ENCODE assay signal across 8 cellular contexts in genomic region chr2:241559489-241560180, GRCh38. TPM values are rescaled to one million over a fixed set of nuclear protein-coding genes. Genes with fewer than 3 reads are reported as not detected.
DNase-seq lines count a peak whose midpoint lies in the region; ATAC-seq and TF ChIP-seq lines count a peak whose summit lies in the region.

No MANE protein-coding gene starts in this region.

- peaks cover 4% of the 10 kb centered on the region for H3K27me3 ChIP-seq in adrenal gland
- no peaks in the 10 kb centered on the region for H3K27me3 ChIP-seq in osteoblast (ENCODE audit: insufficient read depth, low read length)

- peak overlapping the region; percentile 82 for H3K4me2 ChIP-seq in osteoblast (ENCODE audit: insufficient read depth, low read length)

- TF ChIP-seq CTCF in AG04449 (IDR thresholded peaks at IDR 0.05; ENCODE audit: insufficient read depth, low read length, missing control alignments) (no peak), HFF-Myc (IDR thresholded peaks at IDR 0.05; ENCODE audit: low read depth, low read length, missing control alignments) (no peak), adrenal gland (IDR thresholded peaks at IDR 0.05) (no peak), osteoblast (IDR thresholded peaks at IDR 0.05; ENCODE audit: extremely low read depth, low read depth, low read length) (no peak)

- H3K27ac ChIP-seq in adrenal gland = peak overlapping the region in 2 of 5 donors; percentile 57 to 87
- peak overlapping the region; percentile 37 for H3K27ac ChIP-seq in osteoblast (ENCODE audit: low read depth, low read length)

- TF ChIP-seq POLR2A in adrenal gland (IDR thresholded peaks at IDR 0.05) (no peak), GM18505 (IDR thresholded peaks at IDR 0.05; ENCODE audit: borderline replicate concordance, extremely low read depth, insufficient read depth, insufficient read length) (no peak)

- 15 to 57% (median 25%) methylated on average over 4 to 52 of the region's 52 CpGs for WGBS in adrenal gland, 4 donors

- H3K79me2 ChIP-seq in osteoblast (ENCODE audit: insufficient read depth, low read length) = peaks cover 39% of the 10 kb centered on the region

- peaks cover 38% of the 10 kb centered on the region for H4K20me1 ChIP-seq in osteoblast (ENCODE audit: insufficient read depth, low read length)

- H3K4me3 ChIP-seq in AG04449 (ENCODE audit: low read depth, low read length) = peak overlapping the region; percentile 70
- peak overlapping the region; percentile 65 for H3K4me3 ChIP-seq in HFF-Myc (replicated peaks; ENCODE audit: low read depth, low read length)
- peak overlapping the region in 3 of 4 donors; percentile 25 to 97 (median 37) for H3K4me3 ChIP-seq in adrenal gland
- H3K4me3 ChIP-seq in osteoblast (ENCODE audit: insufficient read depth, low read length) = peak overlapping the region; percentile 83

- H3K36me3 ChIP-seq in adrenal gland (replicated peaks in 1 of 2) = no peaks in the 10 kb centered on the region
- H3K36me3 ChIP-seq in osteoblast (ENCODE audit: insufficient read depth, low read length) = peaks cover 14% of the 10 kb centered on the region

- no peak for DNase-seq in AG04449 (ENCODE audit: low read depth, low spot score)
- DNase-seq in HFF-Myc (ENCODE audit: extremely low read depth, low read depth) = no peak
- peak in 1 of 7 donors; percentile 23 for DNase-seq in adrenal gland
- DNase-seq in left cardiac atrium = no peak
- DNase-seq in osteoblast (ENCODE audit: insufficient read length, low spot score, missing footprints) = peak; percentile 95
- no peak for DNase-seq in NCI-H1092 treated with DMSO at 0.1 percent for 48 hours (lab: John Stamatoyannopoulos, UW)

- intact Hi-C loops in adrenal gland (cut with DNase I) = no loop called here
- intact Hi-C loops in left cardiac atrium (cut with DNase I) = no loop called here

- CTCF ChIA-PET in AG04449 (lab: Yijun Ruan, JAX) = interaction anchor here (1.1 kb wide), 1 partner anchor 39 kb away, joined by 3 read pairs; no protein-coding TSS in a partner anchor

- peak overlapping the region; percentile 34 for H2AFZ ChIP-seq in osteoblast (ENCODE audit: low read length)

- POLR2A ChIA-PET in AG04449 (lab: Yijun Ruan, JAX) = interaction anchor here (1.0 to 2.0 kb wide), 5 partner anchors 13 to 708 kb away, joined by 3 to 12 read pairs (median 4); no protein-coding TSS in a partner anchor

- peaks cover 12 to 16% of the 10 kb centered on the region in 2 donors for H3K4me1 ChIP-seq in adrenal gland (replicated peaks in 1 of 2)
- H3K4me1 ChIP-seq in osteoblast (ENCODE audit: insufficient read depth, low read length) = peaks cover 26% of the 10 kb centered on the region

- no peaks in the 10 kb centered on the region for H3K9me3 ChIP-seq in adrenal gland (replicated peaks in 1 of 3)
- H3K9me3 ChIP-seq in osteoblast (ENCODE audit: low read depth, low read length) = no peaks in the 10 kb centered on the region

- ATAC-seq in left cardiac atrium (peak; percentile 41 to 52), GM18505 (IDR thresholded peaks at IDR 0.05; ENCODE audit: unreplicated experiment) (no peak), GM18511 (IDR thresholded peaks at IDR 0.05; ENCODE audit: unreplicated experiment) (no peak)

RNA-seq across cellular contexts. Expression of gene BOK, which starts 1.1 kb away (rescaled TPM):
- 10 to 100 TPM; 10.3 to 41.7 (median 16.7) TPM for total RNA-seq in adrenal gland
- 10 to 100 TPM in 1 of 3 donors, 1 to 10 TPM in 2; 2.9 to 19.3 (median 7.8) TPM for polyA plus RNA-seq in adrenal gland
- 10 to 100 TPM; 20.4 to 30.2 TPM for total RNA-seq in left cardiac atrium
- 33.3 and 41.3 TPM in 2 replicates for total RNA-seq in osteoblast

RNA-seq across cellular contexts. Expression of gene STK25, which starts 51.3 kb away (rescaled TPM):
- total RNA-seq in adrenal gland = 100 to 1,000 TPM in 7 of 8 donors, 10 to 100 TPM in 1; 71.4 to 352 (median 167) TPM
- polyA plus RNA-seq in adrenal gland = 100 to 1,000 TPM; 100 to 318 (median 246) TPM
- total RNA-seq in left cardiac atrium = 10 to 100 TPM; 89.2 to 94.9 TPM
- total RNA-seq in osteoblast = 189 and 227 TPM in 2 replicates

Comparison
In these comparisons a context has a peak if more than half of its experiments do, and no peak if none do; other contexts are left out.
1. ATAC-seq: peak in left cardiac atrium (2 of 2); none in GM18505 (single experiment) and GM18511 (single experiment).
2. Peak in every context shown above with its lines, with median percentiles within 50 percentile points of each other: H3K4me3 ChIP-seq.